ENCODE assay signal across 14 cellular contexts in the genomic region with DNA sequence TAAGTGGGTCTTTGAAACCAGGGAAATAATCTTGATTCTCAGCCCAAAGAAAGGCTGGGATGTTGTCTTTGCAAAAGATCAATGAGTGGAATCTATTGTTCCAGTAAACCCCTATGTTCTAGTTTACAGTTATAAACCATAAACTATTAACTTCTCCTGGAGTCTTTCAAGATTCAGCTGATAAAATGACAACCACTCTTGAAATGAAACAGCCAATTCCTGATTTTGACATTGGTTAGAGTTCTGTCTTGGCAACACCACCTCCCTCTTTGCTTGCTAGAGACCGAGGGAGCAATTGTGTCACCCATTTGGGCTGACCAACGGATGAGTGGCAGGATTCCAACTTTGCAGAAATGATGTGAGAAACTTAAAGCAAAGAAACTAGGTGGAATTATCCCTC.
DNase-seq lines count a peak whose midpoint lies in the region; ATAC-seq and TF ChIP-seq lines count a peak whose summit lies in the region.
"Had no signal": no experiment of that assay in that cellular context is flagged by ENCODE, and none has a peak within 500 bp of the region (broad histone marks: within the 10 kb centered on the region; RNA-seq: fewer than 3 reads in every experiment).

No MANE protein-coding gene starts in this region.

- no peaks in the 10 kb centered on the region for H3F3A ChIP-seq in GM23338 (replicated peaks; ENCODE audit: low read depth)
- H3F3A ChIP-seq in PC-9 (ENCODE audit: insufficient read depth, low read depth) = no peaks in the 10 kb centered on the region

- no peak overlapping the region for H4K12ac ChIP-seq in trophoblast cell (ENCODE audit: low read depth, low read length)

- no peak overlapping the region for H3K4ac ChIP-seq in trophoblast cell (ENCODE audit: low read depth, low read length)

- no peak overlapping the region for H2BK5ac ChIP-seq in trophoblast cell (ENCODE audit: low read depth, low read length, poor library complexity)

- H3K4me3 ChIP-seq in GM23338 = no peak overlapping the region
- no peak overlapping the region for H3K4me3 ChIP-seq in PC-9
- no peak overlapping the region for H3K4me3 ChIP-seq in adipocyte (ENCODE audit: low read length)
- H3K4me3 ChIP-seq in trophoblast cell (ENCODE audit: low read depth, low read length) = no peak overlapping the region
- H3K4me3 ChIP-seq in right lobe of liver = no peak overlapping the region
- H3K4me3 ChIP-seq: BLaER1 had no signal

- WGBS in trophoblast cell (ENCODE audit: extremely low coverage, insufficient coverage, insufficient read length) = no CpG with 5 or more reads among the region's 2 CpGs
- WGBS in right lobe of liver (ENCODE audit: insufficient coverage, low coverage, low lambda C conversion rate, missing lambda C conversion rate) = 36% methylated on average over 2 of the region's 2 CpGs

- H3K23ac ChIP-seq in trophoblast cell (ENCODE audit: low read length) = no peak overlapping the region

- no peak for TF ChIP-seq CTCF in GM23338 (conservative IDR thresholded peaks at IDR 0.05; ENCODE audit: low read depth in 2 of 2)
- TF ChIP-seq CTCF in PC-9 (conservative IDR thresholded peaks at IDR 0.05) = no peak
- TF ChIP-seq CTCF in right lobe of liver (IDR thresholded peaks at IDR 0.05) = no peak

- peaks cover 5% of the 10 kb centered on the region; the same call in 2 of the 3 replicates for H3K36me3 Mint-ChIP-seq in GM23338 (ENCODE audit: low read depth)
- H3K36me3 Mint-ChIP-seq: CD8-positive, alpha-beta memory T cell had no signal

- H3K9me2 ChIP-seq in GM23338 (ENCODE audit: insufficient read depth) = no peaks in the 10 kb centered on the region; the same call in 1 of the 2 replicates
- no peaks in the 10 kb centered on the region for H3K9me2 ChIP-seq in PC-9 (ENCODE audit: insufficient read depth)

- H3K9ac ChIP-seq in adipocyte (ENCODE audit: low read length) (no peak overlapping the region), trophoblast cell (ENCODE audit: low read length) (no peak overlapping the region)
- H3K9ac ChIP-seq: BLaER1 had no signal

- no peak overlapping the region for H2AK5ac ChIP-seq in trophoblast cell (ENCODE audit: low read length)

- H3K27ac ChIP-seq in GM23338 (ENCODE audit: low read depth) (peak overlapping the region; percentile 53; the same call in 1 of the 2 replicates), PC-9 (no peak overlapping the region), trophoblast cell (ENCODE audit: low read depth, low read length) (no peak overlapping the region), right lobe of liver (no peak overlapping the region)
- H3K27ac ChIP-seq: BLaER1 had no signal

- H3K9me3 ChIP-seq in PC-9 (ENCODE audit: insufficient read depth, low read depth) (no peaks in the 10 kb centered on the region), adipocyte (ENCODE audit: control insufficient read depth, low read length) (no peaks in the 10 kb centered on the region), trophoblast cell (ENCODE audit: insufficient read depth, low read depth, low read length) (no peaks in the 10 kb centered on the region), right lobe of liver (no peaks in the 10 kb centered on the region)
- H3K9me3 ChIP-seq: BLaER1 had no signal

- H3K18ac ChIP-seq in trophoblast cell (ENCODE audit: low read length) = no peak overlapping the region

- H3K4me1 Mint-ChIP-seq in GM23338 = peaks cover 28% of the 10 kb centered on the region; the same call in 2 of the 3 replicates
- H3K4me1 Mint-ChIP-seq: CD8-positive, alpha-beta memory T cell had no signal

- H3K27me3 Mint-ChIP-seq in GM23338 (ENCODE audit: insufficient read depth, low read depth, poor library complexity) = no peaks in the 10 kb centered on the region
- H3K27me3 Mint-ChIP-seq: CD8-positive, alpha-beta memory T cell had no signal

- H2AFZ ChIP-seq in GM23338 (no peak overlapping the region), PC-9 (peak overlapping the region; percentile 21; the same call in 1 of the 2 replicates), trophoblast cell (ENCODE audit: insufficient read depth, low read length, poor library complexity) (no peak overlapping the region)

- H2BK12ac ChIP-seq in trophoblast cell (ENCODE audit: low read length) = no peak overlapping the region

- H4K91ac ChIP-seq in trophoblast cell (ENCODE audit: low read depth, low read length) = no peak overlapping the region

- H3K27me3 ChIP-seq in GM23338 (ENCODE audit: insufficient read depth) = no peaks in the 10 kb centered on the region
- H3K27me3 ChIP-seq in PC-9 (ENCODE audit: insufficient read depth, low read depth) = no peaks in the 10 kb centered on the region
- H3K27me3 ChIP-seq in adipocyte (replicated peaks; ENCODE audit: control insufficient read depth, insufficient read depth, low read length) = no peaks in the 10 kb centered on the region
- no peaks in the 10 kb centered on the region for H3K27me3 ChIP-seq in trophoblast cell (ENCODE audit: insufficient read depth, low read length)
- no peaks in the 10 kb centered on the region for H3K27me3 ChIP-seq in right lobe of liver
- H3K27me3 ChIP-seq: BLaER1 had no signal

- ATAC-seq in GM23338 (no peak), GM21447 (IDR thresholded peaks at IDR 0.05; ENCODE audit: unreplicated experiment) (no peak), right lobe of liver (no peak)

- no peak overlapping the region for H3K14ac ChIP-seq in trophoblast cell (ENCODE audit: low read length)

- no peak for TF ChIP-seq POLR2A in right lobe of liver (IDR thresholded peaks at IDR 0.05)

- H4K20me1 ChIP-seq in GM23338 (replicated peaks; ENCODE audit: insufficient read depth) (no peaks in the 10 kb centered on the region), PC-9 (ENCODE audit: insufficient read depth) (no peaks in the 10 kb centered on the region)
- H4K20me1 ChIP-seq: BLaER1 had no signal

- peaks cover 30% of the 10 kb centered on the region for H3K4me1 ChIP-seq in GM23338 (ENCODE audit: insufficient read depth)
- no peaks in the 10 kb centered on the region for H3K4me1 ChIP-seq in PC-9 (replicated peaks; ENCODE audit: insufficient read depth)
- H3K4me1 ChIP-seq in adipocyte (ENCODE audit: control insufficient read depth, insufficient read depth, low read length) = peaks cover 24% of the 10 kb centered on the region
- H3K4me1 ChIP-seq in trophoblast cell (ENCODE audit: control insufficient read depth in 1 of 2, insufficient read depth in 2 of 2, low read length in 2 of 2) = no peaks in the 10 kb centered on the region
- H3K4me1 ChIP-seq in right lobe of liver = no peaks in the 10 kb centered on the region
- H3K4me1 ChIP-seq: BLaER1, Caco-2 had no signal

- H3K79me1 ChIP-seq in trophoblast cell (ENCODE audit: low read length) = no peaks in the 10 kb centered on the region

- peak overlapping the region; percentile 24 for H3K4me2 ChIP-seq in GM23338
- no peak overlapping the region for H3K4me2 ChIP-seq in PC-9
- H3K4me2 ChIP-seq in trophoblast cell (ENCODE audit: low read length) = peak overlapping the region; percentile 35
- H3K4me2 ChIP-seq: BLaER1 had no signal

- no peak overlapping the region for H3K4me3 Mint-ChIP-seq in GM23338
- H3K4me3 Mint-ChIP-seq: CD8-positive, alpha-beta memory T cell had no signal

- no peak overlapping the region for H2BK120ac ChIP-seq in trophoblast cell (ENCODE audit: insufficient read depth, low read length, poor library complexity)

- POLR2A ChIA-PET in PC-9 (lab: Charles Lee; ENCODE audit: unreplicated experiment) = no interaction called here

- intact Hi-C loops in PC-9 (cut with micrococcal nuclease; ENCODE audit: unreplicated experiment) (no loop called here), right lobe of liver (cut with DNase I) (no loop called here)

- H3K27ac Mint-ChIP-seq in GM23338 = no peak overlapping the region
- H3K27ac Mint-ChIP-seq: CD8-positive, alpha-beta memory T cell had no signal

- H3K79me2 ChIP-seq in GM23338 (replicated peaks; ENCODE audit: insufficient read depth) (no peaks in the 10 kb centered on the region), PC-9 (ENCODE audit: low read depth) (no peaks in the 10 kb centered on the region), trophoblast cell (ENCODE audit: control insufficient read depth, insufficient read depth, low read length, poor library complexity) (no peaks in the 10 kb centered on the region)

- CTCF ChIA-PET in PC-9 (lab: Charles Lee) = no interaction called here

- no peak overlapping the region for H4K8ac ChIP-seq in trophoblast cell (ENCODE audit: low read depth, low read length)

- H3K9me3 Mint-ChIP-seq in GM23338 = peaks cover 4% of the 10 kb centered on the region; the same call in 2 of the 3 replicates

- no TSS peak for BruUV-seq in PC-9 (replicated peaks; lab: Mats Ljungman, UMichigan)

- DNase-seq in GM23338 (ENCODE audit: low spot score) = no peak
- no peak for DNase-seq in PC-9
- peak; percentile 29 for DNase-seq in adipocyte (ENCODE audit: low read depth)
- peak in 1 of 2 donors; percentile 51 for DNase-seq in trophoblast cell
- DNase-seq in NCI-H2029 (lab: John Stamatoyannopoulos, UW) = no peak
- no peak for DNase-seq in right lobe of liver
- DNase-seq: 8988T; AML-193; Caco-2; CD8-positive, alpha-beta memory T cell; DND-41; GDM1 had no signal

- H3K36me3 ChIP-seq in GM23338 (ENCODE audit: insufficient read depth) = 0 out of 2 replicates have a peak, but pooled peaks cover 3% of the 10 kb centered on the region
- no peaks in the 10 kb centered on the region for H3K36me3 ChIP-seq in PC-9 (ENCODE audit: low read depth)
- H3K36me3 ChIP-seq in adipocyte (ENCODE audit: control insufficient read depth, insufficient read depth, low read length, severe bottlenecking) = no peaks in the 10 kb centered on the region
- H3K36me3 ChIP-seq in trophoblast cell (ENCODE audit: control insufficient read depth in 1 of 2, insufficient read depth in 2 of 2, low read length in 2 of 2) = no peaks in the 10 kb centered on the region
- no peaks in the 10 kb centered on the region for H3K36me3 ChIP-seq in right lobe of liver
- H3K36me3 ChIP-seq: BLaER1 had no signal

TF ChIP-seq in GM23338, 12 proteins besides CTCF, POLR2A, EP300 and RAD21 (continues in another document):
- TF ChIP-seq, protein P1, sequence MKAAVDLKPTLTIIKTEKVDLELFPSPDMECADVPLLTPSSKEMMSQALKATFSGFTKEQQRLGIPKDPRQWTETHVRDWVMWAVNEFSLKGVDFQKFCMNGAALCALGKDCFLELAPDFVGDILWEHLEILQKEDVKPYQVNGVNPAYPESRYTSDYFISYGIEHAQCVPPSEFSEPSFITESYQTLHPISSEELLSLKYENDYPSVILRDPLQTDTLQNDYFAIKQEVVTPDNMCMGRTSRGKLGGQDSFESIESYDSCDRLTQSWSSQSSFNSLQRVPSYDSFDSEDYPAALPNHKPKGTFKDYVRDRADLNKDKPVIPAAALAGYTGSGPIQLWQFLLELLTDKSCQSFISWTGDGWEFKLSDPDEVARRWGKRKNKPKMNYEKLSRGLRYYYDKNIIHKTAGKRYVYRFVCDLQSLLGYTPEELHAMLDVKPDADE (IDR thresholded peaks at IDR 0.05) = no peak
- no peak for TF ChIP-seq EZH2phosphoT487 (IDR thresholded peaks at IDR 0.05; ENCODE audit: unreplicated experiment)
